ENCODE assay signal across 8 cellular contexts in the genomic region with DNA sequence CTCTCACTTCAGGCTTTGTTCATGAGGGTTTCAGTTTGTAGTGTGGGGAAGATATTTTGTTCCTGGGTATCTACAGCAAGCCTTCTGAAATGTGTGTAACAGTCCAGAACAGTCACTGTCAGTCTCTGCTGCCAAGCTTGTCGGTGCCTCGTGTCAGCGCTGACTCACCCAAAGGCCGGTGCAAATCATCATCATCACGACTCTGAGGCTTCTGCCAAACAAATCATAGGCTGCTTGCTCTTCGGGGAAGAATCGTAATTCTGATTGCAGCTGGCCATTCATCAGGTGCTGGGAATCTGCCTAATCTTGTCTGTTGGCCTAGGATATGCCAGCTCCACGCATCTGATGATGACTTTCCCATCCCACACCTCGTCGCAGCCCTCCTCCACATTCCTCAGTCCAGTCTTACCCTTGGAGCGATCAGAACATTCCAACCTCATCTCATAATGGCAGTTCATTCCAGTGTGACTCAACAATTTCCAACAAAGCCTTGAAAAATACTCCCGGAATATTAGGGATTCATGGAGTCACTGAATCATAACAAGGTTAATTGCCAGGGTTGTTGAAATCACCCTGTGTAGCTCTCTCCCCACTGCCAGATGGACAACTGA. TPM values are rescaled to one million over a fixed set of nuclear protein-coding genes. Genes with fewer than 3 reads are reported as not detected.
DNase-seq lines count a peak whose midpoint lies in the region; ATAC-seq and TF ChIP-seq lines count a peak whose summit lies in the region.

No MANE protein-coding gene starts in this region.

- peaks cover 5% of the 10 kb centered on the region for H3F3A ChIP-seq in neural progenitor cell (ENCODE audit: low read depth)

- H3K4me2 ChIP-seq in neural progenitor cell = no peak overlapping the region

- H4K20me1 ChIP-seq in neural progenitor cell (ENCODE audit: low read depth) = no peaks in the 10 kb centered on the region

- DNase-seq in NCI-H2227 (lab: John Stamatoyannopoulos, UW; ENCODE audit: unreplicated experiment) (peak; percentile 1), NCI-H2227 treated with DMSO at 0.1 percent for 48 hours (lab: John Stamatoyannopoulos, UW) (no peak), left ventricle myocardium inferior (peak; percentile 53), iPS-NIHi7 (ENCODE audit: extremely low spot score) (no peak), neural progenitor cell (ENCODE audit: low spot score) (no peak)
- peak; percentile 43 for DNase-seq in activated CD8-positive, alpha-beta T cell treated with anti-CD3 and anti-CD28 coated beads for 36 hours
- DNase-seq in stimulated activated effector memory CD8-positive, alpha-beta T cell treated with anti-CD3 and anti-CD28 coated beads, Interleukin-12 subunit alpha, Interleukin-12 subunit beta, amount 100 ng/mL, for 72 hours (ENCODE audit: low spot score in 2 of 2) = peak in 1 of 2 donors; percentile 55

- H3K27ac ChIP-seq in left ventricle myocardium inferior (replicated peaks) (peak overlapping the region; percentile 37), neural progenitor cell (no peak overlapping the region)

- no peaks in the 10 kb centered on the region for H3K9me3 Mint-ChIP-seq in activated CD8-positive, alpha-beta T cell treated with anti-CD3 and anti-CD28 coated beads for 36 hours
- H3K9me3 Mint-ChIP-seq in stimulated activated effector memory CD8-positive, alpha-beta T cell treated with anti-CD3 and anti-CD28 coated beads, Interleukin-12 subunit alpha, Interleukin-12 subunit beta, amount 100 ng/mL, for 72 hours = no peaks in the 10 kb centered on the region
- H3K9me3 Mint-ChIP-seq in neural progenitor cell = peaks cover 3% of the 10 kb centered on the region

- H3K27me3 ChIP-seq in left ventricle myocardium inferior (ENCODE audit: low read depth) (no peaks in the 10 kb centered on the region), neural progenitor cell (no peaks in the 10 kb centered on the region)

- TF ChIP-seq CTCF in activated CD8-positive, alpha-beta T cell treated with anti-CD3 and anti-CD28 coated beads for 36 hours (IDR thresholded peaks at IDR 0.05) = no peak
- TF ChIP-seq CTCF in left ventricle myocardium inferior (IDR thresholded peaks at IDR 0.05; ENCODE audit: borderline replicate concordance) = no peak
- no peak for TF ChIP-seq CTCF in neural progenitor cell (IDR thresholded peaks at IDR 0.05)

- peaks cover 16% of the 10 kb centered on the region for H3K4me1 ChIP-seq in left ventricle myocardium inferior
- H3K4me1 ChIP-seq in neural progenitor cell = no peaks in the 10 kb centered on the region

- no peak overlapping the region for H3K9ac ChIP-seq in neural progenitor cell

- H3K4me3 ChIP-seq in left ventricle myocardium inferior (no peak overlapping the region), neural progenitor cell (no peak overlapping the region)

- peak; percentile 68 for ATAC-seq in activated CD8-positive, alpha-beta T cell treated with anti-CD3 and anti-CD28 coated beads for 36 hours
- ATAC-seq in stimulated activated effector memory CD8-positive, alpha-beta T cell treated with anti-CD3 and anti-CD28 coated beads, Interleukin-12 subunit alpha, Interleukin-12 subunit beta, amount 100 ng/mL, for 72 hours = peak; percentile 88
- ATAC-seq in GM21737 (IDR thresholded peaks at IDR 0.05; ENCODE audit: unreplicated experiment) = no peak

- no peak overlapping the region for H3K27ac Mint-ChIP-seq in activated CD8-positive, alpha-beta T cell treated with anti-CD3 and anti-CD28 coated beads for 36 hours
- H3K27ac Mint-ChIP-seq in stimulated activated effector memory CD8-positive, alpha-beta T cell treated with anti-CD3 and anti-CD28 coated beads, Interleukin-12 subunit alpha, Interleukin-12 subunit beta, amount 100 ng/mL, for 72 hours = no peak overlapping the region
- H3K27ac Mint-ChIP-seq in neural progenitor cell = no peak overlapping the region

- no peaks in the 10 kb centered on the region for H3K27me3 Mint-ChIP-seq in activated CD8-positive, alpha-beta T cell treated with anti-CD3 and anti-CD28 coated beads for 36 hours
- H3K27me3 Mint-ChIP-seq in neural progenitor cell (ENCODE audit: insufficient read depth, low read depth) = peaks cover 5% of the 10 kb centered on the region

- no peak overlapping the region for H3K4me3 Mint-ChIP-seq in activated CD8-positive, alpha-beta T cell treated with anti-CD3 and anti-CD28 coated beads for 36 hours
- no peak overlapping the region for H3K4me3 Mint-ChIP-seq in stimulated activated effector memory CD8-positive, alpha-beta T cell treated with anti-CD3 and anti-CD28 coated beads, Interleukin-12 subunit alpha, Interleukin-12 subunit beta, amount 100 ng/mL, for 72 hours
- H3K4me3 Mint-ChIP-seq in neural progenitor cell = no peak overlapping the region

- H3K4me1 Mint-ChIP-seq in activated CD8-positive, alpha-beta T cell treated with anti-CD3 and anti-CD28 coated beads for 36 hours (ENCODE audit: low read depth) = no peaks in the 10 kb centered on the region
- H3K4me1 Mint-ChIP-seq in stimulated activated effector memory CD8-positive, alpha-beta T cell treated with anti-CD3 and anti-CD28 coated beads, Interleukin-12 subunit alpha, Interleukin-12 subunit beta, amount 100 ng/mL, for 72 hours = no peaks in the 10 kb centered on the region
- H3K4me1 Mint-ChIP-seq in neural progenitor cell = peaks cover 3% of the 10 kb centered on the region

- intact Hi-C loops in activated CD8-positive, alpha-beta T cell treated with anti-CD3 and anti-CD28 coated beads for 36 hours (cut with micrococcal nuclease) = no loop called here
- intact Hi-C loops in left ventricle myocardium inferior (cut with micrococcal nuclease) = no loop called here

- H2AFZ ChIP-seq in neural progenitor cell (replicated peaks) = no peak overlapping the region

- no peaks in the 10 kb centered on the region for H3K36me3 ChIP-seq in left ventricle myocardium inferior
- no peaks in the 10 kb centered on the region for H3K36me3 ChIP-seq in neural progenitor cell

- no peaks in the 10 kb centered on the region for H3K9me3 ChIP-seq in left ventricle myocardium inferior (replicated peaks)
- H3K9me3 ChIP-seq in neural progenitor cell (ENCODE audit: low read depth) = no peaks in the 10 kb centered on the region

- no peaks in the 10 kb centered on the region for H3K79me2 ChIP-seq in neural progenitor cell (ENCODE audit: low read depth)

- POLR2A ChIA-PET in activated CD8-positive, alpha-beta T cell treated with anti-CD3 and anti-CD28 coated beads for 36 hours (lab: Charles Lee) = interaction anchor here (0.8 kb wide), 2 partner anchors 9 to 55 kb away, joined by 3 read pairs; no protein-coding TSS in a partner anchor

- H3K36me3 Mint-ChIP-seq in activated CD8-positive, alpha-beta T cell treated with anti-CD3 and anti-CD28 coated beads for 36 hours (ENCODE audit: low read depth) = no peaks in the 10 kb centered on the region
- no peaks in the 10 kb centered on the region for H3K36me3 Mint-ChIP-seq in stimulated activated effector memory CD8-positive, alpha-beta T cell treated with anti-CD3 and anti-CD28 coated beads, Interleukin-12 subunit alpha, Interleukin-12 subunit beta, amount 100 ng/mL, for 72 hours
- no peaks in the 10 kb centered on the region for H3K36me3 Mint-ChIP-seq in neural progenitor cell

- CTCF ChIA-PET in activated CD8-positive, alpha-beta T cell treated with anti-CD3 and anti-CD28 coated beads for 36 hours (lab: Charles Lee) = interaction anchor here (1.6 to 2.5 kb wide), 2 partner anchors 31 to 813 kb away, joined by 4 to 17 read pairs; no protein-coding TSS in a partner anchor

RNA-seq across cellular contexts. Expression of gene ALDH8A1, which starts 40.9 kb away (rescaled TPM):
- 1 to 10 TPM; 1.2 to 1.6 TPM for total RNA-seq in activated CD8-positive, alpha-beta T cell treated with anti-CD3 and anti-CD28 coated beads for 36 hours
- total RNA-seq in left ventricle myocardium inferior (0.08 TPM), neural progenitor cell (ENCODE audit: low replicate concordance) (not detected in 2 replicates)

Comparison
In these comparisons a context has a peak if more than half of its experiments do, and no peak if none do; other contexts are left out.
1. DNase-seq: peak in NCI-H2227 (single experiment), activated CD8-positive, alpha-beta T cell treated with anti-CD3 and anti-CD28 coated beads for 36 hours (single experiment) and left ventricle myocardium inferior (single experiment); none in NCI-H2227 treated with DMSO at 0.1 percent for 48 hours (single experiment), iPS-NIHi7 (single experiment) and neural progenitor cell (single experiment).